ENCODE assay signal across 11 cellular contexts in genomic region chr2:113376248-113376934, GRCh38.
DNase-seq lines count a peak whose midpoint lies in the region; ATAC-seq and TF ChIP-seq lines count a peak whose summit lies in the region.
"Had no signal": no experiment of that assay in that cellular context is flagged by ENCODE, and none has a peak within 500 bp of the region (broad histone marks: within the 10 kb centered on the region; RNA-seq: fewer than 3 reads in every experiment).

No MANE protein-coding gene starts in this region.

- no peak overlapping the region for H3K4me3 ChIP-seq in Peyer's patch

- ATAC-seq in GM19351 (IDR thresholded peaks at IDR 0.05; ENCODE audit: unreplicated experiment) (peak; percentile 36), HG02759 (IDR thresholded peaks at IDR 0.05; ENCODE audit: unreplicated experiment) (peak; percentile 38), HG03520 (IDR thresholded peaks at IDR 0.05; ENCODE audit: unreplicated experiment) (peak; percentile 19)

- no peak for TF ChIP-seq CTCF in Peyer's patch (IDR thresholded peaks at IDR 0.05)

- no peak overlapping the region for H3K27ac ChIP-seq in Peyer's patch

- H3K9me3 ChIP-seq in Peyer's patch, result no peaks in the 10 kb centered on the region

- TF ChIP-seq POLR2A in Peyer's patch (IDR thresholded peaks at IDR 0.05), result no peak

- H3K36me3 ChIP-seq in Peyer's patch, result no peaks in the 10 kb centered on the region

- H3K4me1 ChIP-seq in Peyer's patch, result no peaks in the 10 kb centered on the region

- no peaks in the 10 kb centered on the region for H3K27me3 ChIP-seq in Peyer's patch

- peak; percentile 68 for DNase-seq in CD1c-positive myeloid dendritic cell (ENCODE audit: extremely low spot score)
- DNase-seq in Peyer's patch, result no peak
- DNase-seq in NCI-H1417 (lab: John Stamatoyannopoulos, UW), result no peak
- DNase-seq in OCI-M1 (lab: John Stamatoyannopoulos, UW), result no peak
- no peak for DNase-seq in MV-4-11 (lab: John Stamatoyannopoulos, UW)
- DNase-seq: activated naive CD8-positive, alpha-beta T cell treated with anti-CD3 and anti-CD28 coated beads for 36 hours; AML-193; T-helper 1 cell had no signal
